ENCODE assay signal across 9 cellular contexts in genomic region chr10:102240467-102241036, GRCh38. TPM values are rescaled to one million over a fixed set of nuclear protein-coding genes. Genes with fewer than 3 reads are reported as not detected.
DNase-seq lines count a peak whose midpoint lies in the region; ATAC-seq, FAIRE-seq and TF ChIP-seq lines count a peak whose summit lies in the region.
"Had no signal": no experiment of that assay in that cellular context is flagged by ENCODE, and none has a peak within 500 bp of the region (broad histone marks: within the 10 kb centered on the region; RNA-seq: fewer than 3 reads in every experiment).

No MANE protein-coding gene starts in this region.

- H3K4me1 Mint-ChIP-seq in stimulated activated effector memory CD8-positive, alpha-beta T cell treated with anti-CD3 and anti-CD28 coated beads, Interleukin-12 subunit alpha, Interleukin-12 subunit beta, amount 100 ng/mL, for 72 hours = peaks cover 24% of the 10 kb centered on the region

- H3K9ac ChIP-seq in HUES64 (ENCODE audit: low read depth, low read length) (no peak overlapping the region), keratinocyte (ENCODE audit: control insufficient read depth, extremely low read depth, insufficient read depth, low read length) (no peak overlapping the region)

- dilution Hi-C loops in keratinocyte (cut with MboI; ENCODE audit: extremely low pct_ligation_motif_present, low sequenced_read_pairs) = no loop called here

- H3K9me1 ChIP-seq in keratinocyte (ENCODE audit: control insufficient read depth, extremely low read depth, insufficient read depth, low read length) = no peaks in the 10 kb centered on the region

- no peak overlapping the region for H3K27ac ChIP-seq in HUES64 (ENCODE audit: low read depth, low read length)
- H3K27ac ChIP-seq in brain microvascular endothelial cell = no peak overlapping the region
- H3K27ac ChIP-seq in keratinocyte (ENCODE audit: control insufficient read depth, insufficient read depth, low read length) = no peak overlapping the region

- no peak overlapping the region for H2AFZ ChIP-seq in keratinocyte (ENCODE audit: control insufficient read depth, low read length)

- H3K4me1 ChIP-seq in HUES64 (ENCODE audit: insufficient read depth, low read length) = peaks cover 2% of the 10 kb centered on the region; the same call in 1 of the 2 replicates
- H3K4me1 ChIP-seq in keratinocyte (ENCODE audit: control insufficient read depth, extremely low read depth, insufficient read depth, low read length) = peaks cover 26% of the 10 kb centered on the region

- H3K27ac Mint-ChIP-seq in stimulated activated effector memory CD8-positive, alpha-beta T cell treated with anti-CD3 and anti-CD28 coated beads, Interleukin-12 subunit alpha, Interleukin-12 subunit beta, amount 100 ng/mL, for 72 hours = no peak overlapping the region

- DNase-seq in brain microvascular endothelial cell (no peak), keratinocyte (ENCODE audit: low read depth, low spot score) (no peak)
- DNase-seq in stimulated activated effector memory CD8-positive, alpha-beta T cell treated with anti-CD3 and anti-CD28 coated beads, Interleukin-12 subunit alpha, Interleukin-12 subunit beta, amount 100 ng/mL, for 72 hours (ENCODE audit: low spot score in 2 of 2) = no peak
- DNase-seq: Karpas-422 had no signal

- no peak for TF ChIP-seq CTCF in brain microvascular endothelial cell (IDR thresholded peaks at IDR 0.05; ENCODE audit: low read depth, low read length, missing control alignments)
- TF ChIP-seq CTCF in keratinocyte (optimal IDR thresholded peaks at IDR 0.05 in 1 of 3, IDR thresholded peaks at IDR 0.05 in 1 of 3, conservative IDR thresholded peaks at IDR 0.05 in 1 of 3; ENCODE audit: extremely low read depth in 1 of 3, insufficient read depth in 2 of 3, low read length in 3 of 3) = no peak

- H3K9me3 ChIP-seq in HUES64 (ENCODE audit: insufficient read depth, low read depth, low read length) (no peaks in the 10 kb centered on the region), keratinocyte (ENCODE audit: control insufficient read depth, low read depth, low read length) (no peaks in the 10 kb centered on the region)

- ATAC-seq in stimulated activated effector memory CD8-positive, alpha-beta T cell treated with anti-CD3 and anti-CD28 coated beads, Interleukin-12 subunit alpha, Interleukin-12 subunit beta, amount 100 ng/mL, for 72 hours = no peak
- ATAC-seq in GM21390 (IDR thresholded peaks at IDR 0.05; ENCODE audit: unreplicated experiment) = no peak
- ATAC-seq in HG03432 (IDR thresholded peaks at IDR 0.05; ENCODE audit: unreplicated experiment) = no peak
- no peak for ATAC-seq in HG03135 (IDR thresholded peaks at IDR 0.05; ENCODE audit: unreplicated experiment)
- no peak for ATAC-seq in HG03460 (IDR thresholded peaks at IDR 0.05; ENCODE audit: unreplicated experiment)

- H3K36me3 Mint-ChIP-seq in stimulated activated effector memory CD8-positive, alpha-beta T cell treated with anti-CD3 and anti-CD28 coated beads, Interleukin-12 subunit alpha, Interleukin-12 subunit beta, amount 100 ng/mL, for 72 hours = peaks cover 4% of the 10 kb centered on the region

- H3K4me3 Mint-ChIP-seq in stimulated activated effector memory CD8-positive, alpha-beta T cell treated with anti-CD3 and anti-CD28 coated beads, Interleukin-12 subunit alpha, Interleukin-12 subunit beta, amount 100 ng/mL, for 72 hours = peak overlapping the region; percentile 70

- no peaks in the 10 kb centered on the region for H4K20me1 ChIP-seq in keratinocyte (ENCODE audit: control insufficient read depth, extremely low read depth, insufficient read depth, low read length)

- H3K36me3 ChIP-seq in HUES64 (ENCODE audit: insufficient read depth, low read length) (no peaks in the 10 kb centered on the region), brain microvascular endothelial cell (replicated peaks) (no peaks in the 10 kb centered on the region), keratinocyte (ENCODE audit: control insufficient read depth in 2 of 2, extremely low read depth in 1 of 2, insufficient read depth in 2 of 2, low read length in 2 of 2) (no peaks in the 10 kb centered on the region)

- no peaks in the 10 kb centered on the region for H3K9me3 Mint-ChIP-seq in stimulated activated effector memory CD8-positive, alpha-beta T cell treated with anti-CD3 and anti-CD28 coated beads, Interleukin-12 subunit alpha, Interleukin-12 subunit beta, amount 100 ng/mL, for 72 hours

- H3K4me3 ChIP-seq in HUES64 (ENCODE audit: low read length) = peak overlapping the region; percentile 68
- H3K4me3 ChIP-seq in brain microvascular endothelial cell (ENCODE audit: low read depth, low read length) = peak overlapping the region; percentile 68
- H3K4me3 ChIP-seq in keratinocyte (ENCODE audit: control insufficient read depth in 2 of 3, extremely low read depth in 1 of 3, insufficient read depth in 2 of 3, low read depth in 1 of 3, low read length in 3 of 3) = peak overlapping the region in 1 of 3 experiments; percentile 74

- H3K4me2 ChIP-seq in keratinocyte (ENCODE audit: control insufficient read depth, extremely low read depth, insufficient read depth, low read depth, low read length) = peak overlapping the region; percentile 92

- 22% methylated on average over 40 of the region's 40 CpGs for WGBS in HUES64

- peaks cover under 1% of the 10 kb centered on the region for H3K79me2 ChIP-seq in keratinocyte (ENCODE audit: control insufficient read depth, insufficient read depth, low read length)

- peaks cover 79% of the 10 kb centered on the region for H3K27me3 ChIP-seq in HUES64 (ENCODE audit: insufficient read depth, low read length)
- H3K27me3 ChIP-seq in brain microvascular endothelial cell (replicated peaks) = peaks cover 7% of the 10 kb centered on the region
- H3K27me3 ChIP-seq in keratinocyte (ENCODE audit: control insufficient read depth, extremely low read depth, insufficient read depth, low read length) = peaks cover 13% of the 10 kb centered on the region

- FAIRE-seq in keratinocyte (lab: Jason Lieb, UNC) = no peak

- in situ Hi-C loops in brain microvascular endothelial cell (cut with HindIII; ENCODE audit: low pct_ligation_motif_present, low sequenced_read_pairs) = no loop called here

RNA-seq across cellular contexts. Expression of gene PITX3, which starts 0.8 kb away (rescaled TPM):
- polyA plus RNA-seq in HUES64 (2013, experiment 1 of 2) = 0.30 TPM
- 0.19 TPM for polyA plus RNA-seq in HUES64 (2013, experiment 2 of 2)
- not detected in 3 replicates for polyA plus RNA-seq in keratinocyte
- not detected for polyA plus RNA-seq in keratinocyte (2011; ENCODE audit: low read depth)
- polyA plus RNA-seq in keratinocyte (2011; cell fraction: cytosol; rRNA removed) = not detected in 2 replicates
- polyA plus RNA-seq in keratinocyte (2011; cell fraction: nucleus; rRNA removed) = not detected in 2 replicates
- polyA plus RNA-seq in keratinocyte (2012; ENCODE audit: low replicate concordance) = not detected in 2 replicates
- not detected in 3 replicates for polyA minus RNA-seq in keratinocyte
- not detected for polyA minus RNA-seq in keratinocyte (2011; cell fraction: cytosol; rRNA and poly(A)+ RNA removed)
- not detected in 2 replicates for polyA minus RNA-seq in keratinocyte (2011; cell fraction: nucleus; rRNA and poly(A)+ RNA removed)

RNA-seq across cellular contexts. Expression of gene GBF1, which starts 4.8 kb away (rescaled TPM):
- 15.4 TPM for polyA plus RNA-seq in HUES64 (2013, experiment 1 of 2)
- polyA plus RNA-seq in HUES64 (2013, experiment 2 of 2) = 16.8 TPM
- 14.7 to 27.0 TPM (median 17.4 TPM) in 3 replicates for polyA plus RNA-seq in keratinocyte
- 9.5 TPM for polyA plus RNA-seq in keratinocyte (2011; ENCODE audit: low read depth)
- 17.5 and 18.3 TPM in 2 replicates for polyA plus RNA-seq in keratinocyte (2011; cell fraction: cytosol; rRNA removed)
- 51.6 and 59.4 TPM in 2 replicates for polyA plus RNA-seq in keratinocyte (2011; cell fraction: nucleus; rRNA removed)
- polyA plus RNA-seq in keratinocyte (2012; ENCODE audit: low replicate concordance) = 18.5 and 35.6 TPM in 2 replicates
- 46.2 to 106 TPM (median 67.6 TPM) in 3 replicates for polyA minus RNA-seq in keratinocyte
- polyA minus RNA-seq in keratinocyte (2011; cell fraction: cytosol; rRNA and poly(A)+ RNA removed) = 27.8 TPM
- 62.0 and 97.2 TPM in 2 replicates for polyA minus RNA-seq in keratinocyte (2011; cell fraction: nucleus; rRNA and poly(A)+ RNA removed)

RNA-seq across cellular contexts. Expression of gene ELOVL3, which starts 14.5 kb away (rescaled TPM):
- polyA plus RNA-seq in HUES64 (2013, experiment 1 of 2) = not detected
- not detected for polyA plus RNA-seq in HUES64 (2013, experiment 2 of 2)
- 0.10 to 0.42 TPM (median 0.26 TPM) in 3 replicates for polyA plus RNA-seq in keratinocyte
- polyA plus RNA-seq in keratinocyte (2011; ENCODE audit: low read depth) = 0.77 TPM
- 0.06 and 0.25 TPM in 2 replicates for polyA plus RNA-seq in keratinocyte (2011; cell fraction: cytosol; rRNA removed)
- polyA plus RNA-seq in keratinocyte (2011; cell fraction: nucleus; rRNA removed) = 0.16 TPM in 1 of 2 replicates, not detected in the other
- polyA plus RNA-seq in keratinocyte (2012; ENCODE audit: low replicate concordance) = 0.08 and 1.5 TPM in 2 replicates
- 0.46 TPM in 1 of 3 replicates, not detected in the others for polyA minus RNA-seq in keratinocyte
- polyA minus RNA-seq in keratinocyte (2011; cell fraction: cytosol; rRNA and poly(A)+ RNA removed) = not detected
- not detected in 2 replicates for polyA minus RNA-seq in keratinocyte (2011; cell fraction: nucleus; rRNA and poly(A)+ RNA removed)
